ENCODE assay signal across 9 cellular contexts in the genomic region with DNA sequence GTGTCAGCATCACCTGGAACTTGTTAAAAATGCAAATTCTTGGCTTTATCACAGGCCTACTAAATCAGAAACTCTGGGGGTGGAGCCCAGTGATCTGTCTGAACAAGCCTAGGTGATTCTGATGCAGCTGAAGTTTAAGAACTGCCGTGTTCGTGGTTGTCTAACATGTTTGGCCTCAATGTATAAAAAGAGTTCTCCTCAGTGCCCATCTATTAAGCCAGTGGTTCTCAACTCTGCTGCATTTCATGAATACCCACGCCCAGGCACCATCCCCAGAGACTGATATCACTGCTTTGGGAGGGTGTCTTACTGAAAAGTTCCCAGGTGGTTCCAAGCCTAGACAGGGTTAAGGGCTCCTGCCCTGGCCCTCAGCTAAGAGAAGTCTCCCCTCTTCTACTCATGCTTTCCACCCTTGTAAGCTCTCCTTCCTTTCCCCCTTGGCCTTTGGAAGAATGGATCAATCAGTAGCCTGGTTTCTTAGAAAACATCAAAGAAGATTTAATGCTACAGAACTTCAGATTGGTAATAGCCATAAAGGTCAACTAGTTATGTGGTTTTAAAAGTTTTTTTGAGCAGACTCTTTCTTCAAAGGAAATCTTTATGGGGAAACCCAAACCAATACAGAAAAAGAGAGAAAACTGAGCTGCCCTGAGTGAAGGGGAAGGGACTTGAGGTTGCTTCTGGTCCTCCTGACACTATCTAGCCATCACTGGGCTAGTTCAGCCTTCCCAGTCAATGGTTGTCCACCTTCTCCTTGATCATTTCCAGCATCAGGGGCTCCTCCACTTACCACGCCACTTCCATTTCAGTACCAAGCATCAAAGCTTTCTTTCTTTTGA. TPM values are rescaled to one million over a fixed set of nuclear protein-coding genes. Genes with fewer than 3 reads are reported as not detected.
DNase-seq lines count a peak whose midpoint lies in the region; ATAC-seq, FAIRE-seq and TF ChIP-seq lines count a peak whose summit lies in the region.
"Had no signal": no experiment of that assay in that cellular context is flagged by ENCODE, and none has a peak within 500 bp of the region (broad histone marks: within the 10 kb centered on the region; RNA-seq: fewer than 3 reads in every experiment).

No MANE protein-coding gene starts in this region.

- peak; percentile 71 for FAIRE-seq in GM12878 (lab: Jason Lieb, UNC)

- peak in 1 of 3 donors; percentile 80 for DNase-seq in CD4-positive, CD25-positive, alpha-beta regulatory T cell
- DNase-seq in GM12878 (ENCODE audit: low read depth, low spot score) (peak; percentile 84), dermis blood vessel endothelial cell (no peak), anterior cingulate cortex (lab: John Stamatoyannopoulos, UW) (no peak), DMS153 treated with DMSO at 0.1 percent for 48 hours (lab: John Stamatoyannopoulos, UW; ENCODE audit: unreplicated experiment) (no peak), AG08395 (ENCODE audit: low spot score) (no peak)
- DNase-seq: head of caudate nucleus had no signal

- no peak for TF ChIP-seq RAD21 in GM12878 (IDR thresholded peaks at IDR 0.05; ENCODE audit: insufficient read depth, low read depth, low read length)

- WGBS in GM12878 (ENCODE audit: insufficient coverage, insufficient replicate concordance, low lambda C conversion rate, missing lambda C conversion rate): 10% methylated on average over 4 of the region's 4 CpGs

- no peaks in the 10 kb centered on the region for H3K27me3 Mint-ChIP-seq in CD4-positive, CD25-positive, alpha-beta regulatory T cell

- peaks cover 0 to 4% (median 0%) of the 10 kb centered on the region in 7 donors for H3K9me3 Mint-ChIP-seq in CD4-positive, CD25-positive, alpha-beta regulatory T cell

- CTCF ChIA-PET in GM12878 (lab: Yijun Ruan, JAX): interaction anchor here (0.7 to 3.3 kb wide), 11 partner anchors 12 to 120 kb away, joined by 3 to 19 read pairs (median 5); partner anchors contain the start of gene TNFAIP3

- peaks cover 9% of the 10 kb centered on the region for H3K36me3 Mint-ChIP-seq in CD4-positive, CD25-positive, alpha-beta regulatory T cell

- peak overlapping the region; percentile 93 to 94 (median 93) for H3K27ac Mint-ChIP-seq in CD4-positive, CD25-positive, alpha-beta regulatory T cell

- H4K20me1 ChIP-seq in GM12878 (ENCODE audit: control insufficient read depth, insufficient read depth): no peaks in the 10 kb centered on the region

- H3K4me1 Mint-ChIP-seq in CD4-positive, CD25-positive, alpha-beta regulatory T cell: peaks cover 61 to 78% (median 66%) of the 10 kb centered on the region in 4 donors

- peak overlapping the region; percentile 0; the same call in 1 of the 2 replicates for H2AFZ ChIP-seq in GM12878 (ENCODE audit: control insufficient read depth, low read depth, low read length)

- TF ChIP-seq EP300 in GM12878 (IDR thresholded peaks at IDR 0.05; ENCODE audit: borderline replicate concordance in 1 of 2, control insufficient read depth in 1 of 2, low read depth in 2 of 2, low read length in 2 of 2): peak; percentile 54 to 74; a peak in 3 of 4 replicates

- peak overlapping the region; percentile 5 for H3K4me2 ChIP-seq in GM12878 (ENCODE audit: control insufficient read depth, insufficient read depth)

- 0 out of 2 replicates have a peak, but pooled peaks have one; percentile 22 for TF ChIP-seq POLR2A in GM12878 (IDR thresholded peaks at IDR 0.05; ENCODE audit: low read depth, low read length)

- peaks cover 77% of the 10 kb centered on the region for H3K4me1 ChIP-seq in CD4-positive, CD25-positive, alpha-beta regulatory T cell (ENCODE audit: control insufficient read depth, insufficient read depth, low read length, poor library complexity, severe bottlenecking)
- H3K4me1 ChIP-seq in GM12878 (ENCODE audit: control insufficient read depth, insufficient read depth, low read length): peaks cover 48% of the 10 kb centered on the region

- no peak for TF ChIP-seq CTCF in GM12878 (IDR thresholded peaks at IDR 0.05 in 2 of 3, conservative IDR thresholded peaks at IDR 0.05 in 1 of 3; ENCODE audit: control insufficient read depth in 2 of 3, extremely low read depth in 1 of 3, insufficient read depth in 1 of 3, low read depth in 3 of 3, low read length in 3 of 3)

- intact Hi-C loops in GM12878 (cut with micrococcal nuclease; ENCODE audit: unreplicated experiment): no loop called here

- peak in 1 of 2 donors; percentile 12 for ATAC-seq in CD4-positive, CD25-positive, alpha-beta regulatory T cell (ENCODE audit: low read depth in 2 of 2)
- ATAC-seq in GM19397 (IDR thresholded peaks at IDR 0.05; ENCODE audit: unreplicated experiment) (peak; percentile 50), HG03280 (IDR thresholded peaks at IDR 0.05; ENCODE audit: unreplicated experiment) (peak; percentile 54), GM12878 (peak; percentile 78)

- POLR2A ChIA-PET in GM12878 (lab: Charles Lee): interaction anchor here (0.6 to 10.3 kb wide), 12 partner anchors 10 to 120 kb away, joined by 3 to 95 read pairs (median 4); no protein-coding TSS in a partner anchor

- H3K9ac ChIP-seq in GM12878 (ENCODE audit: control insufficient read depth, insufficient read depth, low read length): peak overlapping the region; percentile 5

- H3K36me3 ChIP-seq in CD4-positive, CD25-positive, alpha-beta regulatory T cell (ENCODE audit: control insufficient read depth, insufficient read depth, low read length): no peaks in the 10 kb centered on the region
- H3K36me3 ChIP-seq in GM12878 (ENCODE audit: control insufficient read depth in 2 of 2, insufficient read depth in 2 of 2, low read length in 1 of 2): no peaks in the 10 kb centered on the region

- H3K27me3 ChIP-seq in CD4-positive, CD25-positive, alpha-beta regulatory T cell (ENCODE audit: control insufficient read depth, insufficient read depth, low read length): no peaks in the 10 kb centered on the region
- no peaks in the 10 kb centered on the region for H3K27me3 ChIP-seq in GM12878 (replicated peaks in 1 of 2; ENCODE audit: control insufficient read depth in 2 of 2, insufficient read depth in 2 of 2, low read length in 1 of 2)

- RAD21 ChIA-PET in GM12878 (lab: Charles Lee; ENCODE audit: unreplicated experiment): interaction anchor here (0.7 to 6.0 kb wide), 26 partner anchors 12 to 163 kb away, joined by 3 to 28 read pairs (median 4); partner anchors contain the start of gene TNFAIP3

- H3K27ac ChIP-seq in CD4-positive, CD25-positive, alpha-beta regulatory T cell (ENCODE audit: insufficient read depth, low read length, poor library complexity, severe bottlenecking): peak overlapping the region; percentile 78
- H3K27ac ChIP-seq in GM12878 (ENCODE audit: control insufficient read depth, insufficient read depth): peak overlapping the region; percentile 82

- H3K9me3 ChIP-seq in CD4-positive, CD25-positive, alpha-beta regulatory T cell (ENCODE audit: control insufficient read depth in 2 of 2, low read length in 2 of 2): no peaks in the 10 kb centered on the region
- H3K9me3 ChIP-seq in GM12878 (replicated peaks; ENCODE audit: control insufficient read depth, insufficient read depth, low read length): no peaks in the 10 kb centered on the region; the same call in 2 of the 3 replicates

- BruUV-seq in GM12878 (replicated peaks; lab: Mats Ljungman, UMichigan): TSS peak; percentile 66

- H3K4me3 ChIP-seq in CD4-positive, CD25-positive, alpha-beta regulatory T cell (ENCODE audit: low read depth, low read length): peak overlapping the region; percentile 34
- H3K4me3 ChIP-seq in GM12878: 0 out of 2 replicates have a peak overlapping the region, but pooled peaks have one; percentile 3

- in situ Hi-C loops in GM12878 (cut with MboI): no loop called here

- SMC1A ChIA-PET in GM12878 (lab: Charles Lee; ENCODE audit: uncharacterized antibody, unreplicated experiment): interaction anchor here (0.7 to 9.5 kb wide), 21 partner anchors 8 to 171 kb away, joined by 3 to 86 read pairs (median 5); partner anchors contain the start of gene TNFAIP3

- H3K4me3 Mint-ChIP-seq in CD4-positive, CD25-positive, alpha-beta regulatory T cell: peak overlapping the region; percentile 1 to 81 (median 62)

- H3K79me2 ChIP-seq in GM12878 (ENCODE audit: control insufficient read depth, insufficient read depth, low read length): no peaks in the 10 kb centered on the region; the same call in 1 of the 2 replicates

TF ChIP-seq in GM12878, 131 proteins besides CTCF, POLR2A, EP300 and RAD21 (continues in another document):
- no peak for TF ChIP-seq SIN3A (IDR thresholded peaks at IDR 0.05; ENCODE audit: low read depth, low read length)
- TF ChIP-seq SMC3 (IDR thresholded peaks at IDR 0.05; ENCODE audit: borderline replicate concordance, low read length): no peak
- TF ChIP-seq RBBP5 (conservative IDR thresholded peaks at IDR 0.05): no peak
- no peak for TF ChIP-seq SREBF1 (IDR thresholded peaks at IDR 0.05; ENCODE audit: low read length)
- TF ChIP-seq STAT1 (conservative IDR thresholded peaks at IDR 0.05): no peak

RNA-seq across cellular contexts. Expression of gene TNFAIP3, which starts 38.9 kb away (rescaled TPM):
- total RNA-seq in CD4-positive, CD25-positive, alpha-beta regulatory T cell: 3,783 TPM
- polyA plus RNA-seq in CD4-positive, CD25-positive, alpha-beta regulatory T cell: 100 to 1,000 TPM in 2 of 4 donors, 10 to 100 TPM in 2; 70.5 to 103 (median 86.4) TPM
- total RNA-seq in GM12878 (2013; cell fraction: nucleolus; rRNA removed): 258 and 260 TPM in 2 replicates
- total RNA-seq in GM12878 (2014; rRNA removed) (84.0 and 96.8 TPM in 2 replicates), GM12878 (2014; rRNA removed; fragmentation: Illumina TruSeq; extraction: Trizol) (81.4 and 82.4 TPM in 2 replicates), GM12878 (2021) (220 and 229 TPM in 2 replicates), dermis blood vessel endothelial cell (5.4 and 13.4 TPM in 2 replicates)
- 59.4 TPM for polyA plus RNA-seq in GM12878 (2011; ENCODE audit: low read depth)
- polyA plus RNA-seq in GM12878 (2011; rRNA removed) (308 and 350 TPM in 2 replicates), GM12878 (2014; fragmentation: Illumina TruSeq; extraction: Trizol) (149 and 171 TPM in 2 replicates), GM12878 (2014; fragmentation: Nextera tagmentation; extraction: Ambion mirVana) (10 to 100 TPM; 18.0 to 31.5 TPM), GM12878 (2014; rRNA removed) (138 and 149 TPM in 2 replicates), GM12878 (2016; fragmentation: Nextera tagmentation; extraction: Ambion mirVana) (100 to 1,000 TPM; 126 to 128 TPM)
- polyA plus RNA-seq in GM12878 (2011; cell fraction: cytosol; rRNA removed): 204 and 210 TPM in 2 replicates
- polyA plus RNA-seq in GM12878 (2011; cell fraction: nucleus; rRNA removed): 565 and 695 TPM in 2 replicates
- 64.6 and 107 TPM in 2 replicates for polyA plus RNA-seq in GM12878 (2012)
- polyA minus RNA-seq in GM12878 (2011; rRNA and poly(A)+ RNA removed): 268 and 281 TPM in 2 replicates
- polyA minus RNA-seq in GM12878 (2011; cell fraction: cytosol; rRNA and poly(A)+ RNA removed): 95.9 and 104 TPM in 2 replicates
- 243 and 270 TPM in 2 replicates for polyA minus RNA-seq in GM12878 (2011; cell fraction: nucleus; rRNA and poly(A)+ RNA removed)

Comparison
In these comparisons a context has a peak if more than half of its experiments do, and no peak if none do; other contexts are left out.
1. RNA of gene TNFAIP3, which starts 38.9 kb away (total RNA-seq): 3,783 TPM in CD4-positive, CD25-positive, alpha-beta regulatory T cell (single experiment); 81.4 to 260 TPM in GM12878 and 5.4 to 13.4 TPM in dermis blood vessel endothelial cell; every median in the first group is over 10 times any median in the second.